12 cellular contexts compared by ENCODE assay signal in genomic region chr16:68373528-68374250, GRCh38.
"Had no signal": no experiment of that assay in that cellular context is flagged by ENCODE, and none has a peak within 500 bp of the region (broad histone marks: within the 10 kb centered on the region; RNA-seq: fewer than 3 reads in every experiment).

No MANE protein-coding gene starts in this region.

- DNase-seq: activated naive CD4-positive, alpha-beta T cell treated with anti-CD3 and anti-CD28 coated beads, Interleukin-2, amount 50 U/mL, for 16 hours; left colon; naive B cell; T-helper 9 cell; transverse colon had no signal

- H3K9me3 Mint-ChIP-seq: naive B cell; stimulated activated memory B cell treated with anti-CD40 and anti-IgM and Interleukin-4, amounts not matched to agents 10 μg/mL and 1 μg/mL and 100 μg/mL, for 72 hours had no signal

- H3K27me3 Mint-ChIP-seq: stimulated activated memory B cell treated with anti-CD40 and anti-IgM and Interleukin-4, amounts not matched to agents 10 μg/mL and 1 μg/mL and 100 μg/mL, for 72 hours had no signal

- H3K36me3 Mint-ChIP-seq: naive B cell; stimulated activated memory B cell treated with anti-CD40 and anti-IgM and Interleukin-4, amounts not matched to agents 10 μg/mL and 1 μg/mL and 100 μg/mL, for 72 hours had no signal

- H3K27ac ChIP-seq: breast epithelium, esophagus muscularis mucosa, transverse colon had no signal

- H3K4me2 ChIP-seq: smooth muscle cell had no signal

- H3K4me3 ChIP-seq: breast epithelium, esophagus muscularis mucosa, smooth muscle cell, transverse colon had no signal

- H3K27me3 ChIP-seq: breast epithelium, transverse colon had no signal

- FAIRE-seq: colon had no signal

- H3K9me3 ChIP-seq: breast epithelium, esophagus muscularis mucosa, transverse colon had no signal

- ATAC-seq: left colon; right cardiac atrium; stimulated activated memory B cell treated with anti-CD40 and anti-IgM and Interleukin-4, amounts not matched to agents 10 μg/mL and 1 μg/mL and 100 μg/mL, for 72 hours had no signal

- H3K36me3 ChIP-seq: breast epithelium, esophagus muscularis mucosa, transverse colon had no signal

- H3K4me1 ChIP-seq: breast epithelium, esophagus muscularis mucosa, transverse colon had no signal

- H3K27ac Mint-ChIP-seq: progenitor cell of endocrine pancreas; stimulated activated memory B cell treated with anti-CD40 and anti-IgM and Interleukin-4, amounts not matched to agents 10 μg/mL and 1 μg/mL and 100 μg/mL, for 72 hours had no signal

- H3K4me3 Mint-ChIP-seq: stimulated activated memory B cell treated with anti-CD40 and anti-IgM and Interleukin-4, amounts not matched to agents 10 μg/mL and 1 μg/mL and 100 μg/mL, for 72 hours had no signal
